In the genomic region with DNA sequence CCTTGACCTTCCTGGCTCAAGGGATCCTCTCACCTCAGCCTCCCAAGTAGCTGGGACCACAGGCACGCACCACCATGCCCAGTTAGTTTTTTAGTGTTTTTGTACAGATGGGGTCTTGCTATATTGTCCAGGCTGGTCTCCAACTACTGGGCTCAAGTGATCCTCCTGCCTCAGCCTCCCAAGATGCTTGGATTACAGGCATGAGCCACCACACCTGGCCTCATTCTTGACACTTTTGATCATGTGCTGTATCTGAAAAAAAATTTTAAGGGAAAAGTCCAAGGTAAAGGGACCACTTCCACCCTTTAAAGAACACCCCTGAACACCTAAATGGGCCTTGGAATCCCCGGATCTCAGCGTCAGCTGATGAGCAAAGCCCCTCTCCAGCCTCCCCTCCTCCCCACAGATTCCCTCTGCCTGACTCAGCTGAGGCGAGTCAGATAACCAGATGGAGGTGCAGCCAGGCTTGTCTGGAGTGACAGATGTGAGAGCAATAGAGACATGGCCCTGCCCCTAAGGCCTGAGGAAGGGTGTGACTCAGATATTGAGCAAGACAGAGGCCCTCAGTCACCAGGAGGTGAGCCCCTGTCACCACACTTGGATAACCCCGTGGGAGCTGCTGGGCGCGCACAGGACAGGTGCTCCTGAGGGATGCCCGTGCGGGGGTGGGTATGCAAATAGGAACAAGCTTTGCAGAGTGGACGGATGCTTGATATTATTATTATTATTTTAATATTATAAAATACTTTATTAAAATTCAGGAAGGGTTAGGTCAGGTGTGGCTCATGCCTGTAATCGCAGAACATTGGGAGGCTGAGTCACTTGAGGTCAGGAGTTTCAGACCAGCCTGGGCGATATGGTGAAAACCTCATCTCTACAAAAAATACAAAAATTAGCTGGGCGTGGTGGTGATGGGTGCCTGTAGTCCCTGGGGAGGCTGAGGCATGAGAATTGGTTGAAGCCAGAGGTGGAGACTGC, we compare ENCODE assay signal across 8 cellular contexts. TPM values are rescaled to one million over a fixed set of nuclear protein-coding genes. Genes with fewer than 3 reads are reported as not detected.
DNase-seq lines count a peak whose midpoint lies in the region; ATAC-seq lines count a peak whose summit lies in the region.

No MANE protein-coding gene starts in this region.

- H3K4me3 Mint-ChIP-seq in activated CD4-positive, alpha-beta memory T cell treated with anti-CD3 and anti-CD28 coated beads, Interleukin-2, amount 10 ng/mL, durations not matched to agents 7 days and 5 days = no peak overlapping the region

- H3K36me3 Mint-ChIP-seq in activated CD4-positive, alpha-beta memory T cell treated with anti-CD3 and anti-CD28 coated beads, Interleukin-2, amount 10 ng/mL, durations not matched to agents 7 days and 5 days (ENCODE audit: low read depth) = peaks cover 41% of the 10 kb centered on the region

- POLR2A ChIA-PET in activated CD4-positive, alpha-beta memory T cell treated with anti-CD3 and anti-CD28 coated beads, Interleukin-2, amount 10 ng/mL, durations not matched to agents 7 days and 5 days (lab: Charles Lee) = interaction anchor here (0.8 to 1.6 kb wide), 2 partner anchors 25 to 92 kb away, joined by 3 read pairs; no protein-coding TSS in a partner anchor

- H3K27me3 Mint-ChIP-seq in activated CD4-positive, alpha-beta memory T cell treated with anti-CD3 and anti-CD28 coated beads, Interleukin-2, amount 10 ng/mL, durations not matched to agents 7 days and 5 days = no peaks in the 10 kb centered on the region

- peak; percentile 59 for ATAC-seq in GM19035 (IDR thresholded peaks at IDR 0.05; ENCODE audit: unreplicated experiment)
- peak; percentile 67 for ATAC-seq in HG03095 (IDR thresholded peaks at IDR 0.05; ENCODE audit: unreplicated experiment)

- peak overlapping the region; percentile 85 for H3K27ac Mint-ChIP-seq in activated CD4-positive, alpha-beta memory T cell treated with anti-CD3 and anti-CD28 coated beads, Interleukin-2, amount 10 ng/mL, durations not matched to agents 7 days and 5 days

- peaks cover 67% of the 10 kb centered on the region for H3K4me1 Mint-ChIP-seq in activated CD4-positive, alpha-beta memory T cell treated with anti-CD3 and anti-CD28 coated beads, Interleukin-2, amount 10 ng/mL, durations not matched to agents 7 days and 5 days

- no peaks in the 10 kb centered on the region for H3K9me3 Mint-ChIP-seq in activated CD4-positive, alpha-beta memory T cell treated with anti-CD3 and anti-CD28 coated beads, Interleukin-2, amount 10 ng/mL, durations not matched to agents 7 days and 5 days

- CTCF ChIA-PET in activated CD4-positive, alpha-beta memory T cell treated with anti-CD3 and anti-CD28 coated beads, Interleukin-2, amount 10 ng/mL, durations not matched to agents 7 days and 5 days (lab: Charles Lee) = interaction anchor here (0.6 to 1.5 kb wide), 6 partner anchors 17 to 34 kb away, joined by 3 to 6 read pairs (median 4); partner anchors contain the start of genes CATSPERZ, ESRRA and PRDX5

- DNase-seq in DMS153 (lab: John Stamatoyannopoulos, UW) (peak; percentile 87), NCI-H2171 (lab: John Stamatoyannopoulos, UW) (peak; percentile 97), inferior parietal cortex (ENCODE audit: extremely low spot score) (peak; percentile 47), foreskin melanocyte (no peak), putamen (ENCODE audit: low spot score) (no peak)
- DNase-seq in activated CD4-positive, alpha-beta memory T cell treated with anti-CD3 and anti-CD28 coated beads, Interleukin-2, amount 10 ng/mL, durations not matched to agents 7 days and 5 days = peak; percentile 52

RNA-seq across cellular contexts. Expression of gene CCDC88B, which starts 5.0 kb away (rescaled TPM):
- total RNA-seq in activated CD4-positive, alpha-beta memory T cell treated with anti-CD3 and anti-CD28 coated beads, Interleukin-2, amount 10 ng/mL, durations not matched to agents 7 days and 5 days = 100 to 1,000 TPM in 1 of 2 experiments, 10 to 100 TPM in 1; 99.1 to 106 TPM

RNA-seq across cellular contexts. Expression of gene PRDX5, which starts 17.1 kb away (rescaled TPM):
- 100 to 1,000 TPM; 137 to 139 TPM for total RNA-seq in activated CD4-positive, alpha-beta memory T cell treated with anti-CD3 and anti-CD28 coated beads, Interleukin-2, amount 10 ng/mL, durations not matched to agents 7 days and 5 days

RNA-seq across cellular contexts. Expression of gene TRMT112, which starts 17.7 kb away (rescaled TPM):
- total RNA-seq in activated CD4-positive, alpha-beta memory T cell treated with anti-CD3 and anti-CD28 coated beads, Interleukin-2, amount 10 ng/mL, durations not matched to agents 7 days and 5 days = 100 to 1,000 TPM; 137 to 145 TPM

RNA-seq across cellular contexts. Expression of gene RPS6KA4, which starts 23.9 kb away (rescaled TPM):
- total RNA-seq in activated CD4-positive, alpha-beta memory T cell treated with anti-CD3 and anti-CD28 coated beads, Interleukin-2, amount 10 ng/mL, durations not matched to agents 7 days and 5 days = 10 to 100 TPM; 40.2 to 43.5 TPM

RNA-seq across cellular contexts. Expression of gene ESRRA, which starts 29.7 kb away (rescaled TPM):
- 10 to 100 TPM; 38.5 to 42.2 TPM for total RNA-seq in activated CD4-positive, alpha-beta memory T cell treated with anti-CD3 and anti-CD28 coated beads, Interleukin-2, amount 10 ng/mL, durations not matched to agents 7 days and 5 days

Comparison
In these comparisons a context has a peak if more than half of its experiments do, and no peak if none do; other contexts are left out.
1. DNase-seq: peak in DMS153 (single experiment), NCI-H2171 (single experiment), activated CD4-positive, alpha-beta memory T cell treated with anti-CD3 and anti-CD28 coated beads, Interleukin-2, amount 10 ng/mL, durations not matched to agents 7 days and 5 days (single experiment) and inferior parietal cortex (single experiment); none in foreskin melanocyte (single experiment) and putamen (single experiment).